ENCODE assay signal across 29 cellular contexts in the genomic region with DNA sequence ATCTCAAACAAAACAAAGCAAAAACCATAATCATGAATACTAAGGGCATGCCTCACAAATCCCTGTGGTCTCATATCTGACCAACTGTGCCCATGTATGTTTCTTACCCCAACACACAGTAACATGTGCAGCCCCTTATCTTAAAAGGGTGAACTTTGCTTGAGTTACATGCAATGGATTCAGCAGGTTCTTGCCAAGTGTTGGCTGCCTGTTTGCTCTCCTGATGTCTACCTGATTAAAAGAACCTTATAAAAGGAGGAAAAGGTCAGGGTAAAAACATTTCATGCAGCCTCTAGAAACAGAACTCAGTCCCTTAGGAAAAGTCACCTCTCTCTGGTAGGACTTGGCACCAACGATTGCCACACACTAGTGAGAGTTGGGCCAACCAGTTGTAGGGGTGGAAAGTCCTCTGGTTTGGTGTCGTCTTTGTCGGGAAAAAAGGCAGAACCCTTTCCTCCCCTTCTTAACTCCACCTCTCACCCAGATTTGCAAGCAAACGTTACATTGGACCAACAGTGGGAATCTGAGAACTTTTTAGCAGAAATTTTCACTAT. TPM values are rescaled to one million over a fixed set of nuclear protein-coding genes. Genes with fewer than 3 reads are reported as not detected.
"Had no signal": no experiment of that assay in that cellular context is flagged by ENCODE, and none has a peak within 500 bp of the region (broad histone marks: within the 10 kb centered on the region; RNA-seq: fewer than 3 reads in every experiment).

No MANE protein-coding gene starts in this region.

- FAIRE-seq: keratinocyte had no signal

- DNase-seq: hippocampal formation; kidney glomerular epithelial cell; left cardiac atrium; left lung; mesendoderm; naive thymus-derived CD4-positive, alpha-beta T cell; ovary; posterior cingulate gyrus; retina; right cardiac atrium; stimulated activated CD4-positive, alpha-beta T cell treated with anti-CD3 and anti-CD28 coated beads, Interleukin-12 subunit alpha, Interleukin-12 subunit beta, amount 100 ng/mL, for 4 hours; stimulated activated CD4-positive, alpha-beta T cell treated with anti-CD3 and anti-CD28 coated beads, Interleukin-15, amount 100 ng/mL, for 24 hours; stimulated activated CD4-positive, alpha-beta T cell treated with anti-CD3 and anti-CD28 coated beads, Interleukin-2, amount 100 ng/mL, for 24 hours; stimulated activated CD4-positive, alpha-beta T cell treated with anti-CD3 and anti-CD28 coated beads, Interleukin-4, amount 100 ng/mL, for 1 hour; stimulated activated naive B cell treated with anti-CD40 and anti-IgM and Interleukin-4, amounts not matched to agents 10 μg/mL and 1 μg/mL and 100 μg/mL, for 72 hours; stimulated activated naive CD8-positive, alpha-beta T cell treated with anti-CD3 and anti-CD28 coated beads, Interleukin-15, Interleukin-2, amounts not matched to agents 100 U/mL and 50 U/mL, for 24 hours; substantia nigra; uterus had no signal

- H3K36me3 ChIP-seq: left lung, ovary, prostate gland, tibial nerve, uterus had no signal

- ATAC-seq: left lung; naive thymus-derived CD4-positive, alpha-beta T cell; natural killer cell treated with Interleukin-12 subunit alpha and Interleukin-12 subunit beta and Interleukin-15 and Interleukin-18, amount 100 ng/mL, for 72 hours; right cardiac atrium; stimulated activated naive B cell treated with anti-CD40 and anti-IgM and Interleukin-4, amounts not matched to agents 10 μg/mL and 1 μg/mL and 100 μg/mL, for 72 hours; stimulated activated naive CD8-positive, alpha-beta T cell treated with anti-CD3 and anti-CD28 coated beads, Interleukin-15, Interleukin-2, amounts not matched to agents 100 U/mL and 50 U/mL, for 24 hours had no signal

- H3K27me3 ChIP-seq: left lung, ovary, tibial nerve, uterus had no signal

- H3K4me1 ChIP-seq: left lung, prostate gland, tibial nerve, uterus had no signal

- H3K4me3 ChIP-seq: left lung, lung, ovary, prostate gland, tibial nerve, uterus had no signal

- H3K27ac ChIP-seq: left lung, ovary, prostate gland, tibial nerve, uterus had no signal

- H3K9me3 ChIP-seq: left lung, ovary, prostate gland, tibial nerve, uterus had no signal

RNA-seq across cellular contexts. Expression of gene LRRN4, which starts 14.0 kb away (rescaled TPM):
- total RNA-seq: lower leg skin; mononuclear cell; myocyte; naive thymus-derived CD4-positive, alpha-beta T cell; natural killer cell treated with Interleukin-12 subunit alpha and Interleukin-12 subunit beta and Interleukin-15 and Interleukin-18, amount 100 ng/mL, for 72 hours; tibial nerve; ureter had no signal
- polyA plus RNA-seq: naive thymus-derived CD4-positive, alpha-beta T cell had no signal

RNA-seq across cellular contexts. Expression of gene FERMT1, which starts 55.0 kb away (rescaled TPM):
- total RNA-seq: natural killer cell treated with Interleukin-12 subunit alpha and Interleukin-12 subunit beta and Interleukin-15 and Interleukin-18, amount 100 ng/mL, for 72 hours; skeletal muscle tissue had no signal
- polyA plus RNA-seq: naive thymus-derived CD4-positive, alpha-beta T cell; neural cell had no signal
